Comparison of ENCODE assay signal across 10 cellular contexts in genomic region chr10:71973777-71974488, GRCh38. TPM values are rescaled to one million over a fixed set of nuclear protein-coding genes. Genes with fewer than 3 reads are reported as not detected.
A peak's percentile ranks its signal among the peaks of the same experiment; 100 is the strongest.
DNase-seq lines count a peak whose midpoint lies in the region; ATAC-seq, FAIRE-seq and TF ChIP-seq lines count a peak whose summit lies in the region.
"Had no signal": no experiment of that assay in that cellular context is flagged by ENCODE, and none has a peak within 500 bp of the region (broad histone marks: within the 10 kb centered on the region; RNA-seq: fewer than 3 reads in every experiment).

No MANE protein-coding gene starts in this region.

- H3K4me1 ChIP-seq in Panc1 (ENCODE audit: control insufficient read depth, insufficient read depth, low read length) (peaks cover 96% of the 10 kb centered on the region), keratinocyte (ENCODE audit: control insufficient read depth, extremely low read depth, insufficient read depth, low read length) (peaks cover 90% of the 10 kb centered on the region)

- no peaks in the 10 kb centered on the region; the same call in 1 of the 2 replicates for H3K36me3 ChIP-seq in Panc1 (ENCODE audit: control insufficient read depth, insufficient read depth, low read length)
- peaks cover 3 to 6% of the 10 kb centered on the region in 2 experiments for H3K36me3 ChIP-seq in keratinocyte (ENCODE audit: control insufficient read depth in 2 of 2, extremely low read depth in 1 of 2, insufficient read depth in 2 of 2, low read length in 2 of 2)

- H3K9me3 Mint-ChIP-seq in activated CD8-positive, alpha-beta T cell treated with anti-CD3 and anti-CD28 coated beads for 36 hours = no peaks in the 10 kb centered on the region
- H3K9me3 Mint-ChIP-seq in activated CD8-positive, alpha-beta T cell treated with anti-CD3 and anti-CD28 coated beads, Interleukin-2, amount 10 ng/mL, durations not matched to agents 7 days and 5 days (ENCODE audit: insufficient read depth) = no peaks in the 10 kb centered on the region
- peaks cover 1% of the 10 kb centered on the region for H3K9me3 Mint-ChIP-seq in glutamatergic neuron (ENCODE audit: unreplicated experiment)
- H3K9me3 Mint-ChIP-seq: naive thymus-derived CD8-positive, alpha-beta T cell had no signal

- peak overlapping the region; percentile 63 for H3K27ac Mint-ChIP-seq in activated CD8-positive, alpha-beta T cell treated with anti-CD3 and anti-CD28 coated beads for 36 hours
- no peak overlapping the region for H3K27ac Mint-ChIP-seq in activated CD8-positive, alpha-beta T cell treated with anti-CD3 and anti-CD28 coated beads, Interleukin-2, amount 10 ng/mL, durations not matched to agents 7 days and 5 days
- H3K27ac Mint-ChIP-seq in glutamatergic neuron (ENCODE audit: unreplicated experiment) = no peak overlapping the region

- ATAC-seq in activated CD8-positive, alpha-beta T cell treated with anti-CD3 and anti-CD28 coated beads for 36 hours = peak; percentile 57
- no peak for ATAC-seq in activated CD8-positive, alpha-beta T cell treated with anti-CD3 and anti-CD28 coated beads, Interleukin-2, amount 10 ng/mL, durations not matched to agents 7 days and 5 days
- ATAC-seq in Panc1 = no peak
- ATAC-seq in GM21529 (IDR thresholded peaks at IDR 0.05; ENCODE audit: unreplicated experiment) = no peak
- ATAC-seq: naive thymus-derived CD8-positive, alpha-beta T cell had no signal

- H2AFZ ChIP-seq in keratinocyte (ENCODE audit: control insufficient read depth, low read length) = no peak overlapping the region

- H3K36me3 Mint-ChIP-seq in activated CD8-positive, alpha-beta T cell treated with anti-CD3 and anti-CD28 coated beads for 36 hours (ENCODE audit: low read depth) = no peaks in the 10 kb centered on the region
- H3K36me3 Mint-ChIP-seq in activated CD8-positive, alpha-beta T cell treated with anti-CD3 and anti-CD28 coated beads, Interleukin-2, amount 10 ng/mL, durations not matched to agents 7 days and 5 days (ENCODE audit: low read depth) = no peaks in the 10 kb centered on the region
- no peaks in the 10 kb centered on the region for H3K36me3 Mint-ChIP-seq in glutamatergic neuron (ENCODE audit: unreplicated experiment)
- H3K36me3 Mint-ChIP-seq: naive thymus-derived CD8-positive, alpha-beta T cell had no signal

- BruUV-seq in Panc1 (replicated peaks; lab: Mats Ljungman, UMichigan) = no TSS peak

- no peaks in the 10 kb centered on the region for H3K27me3 Mint-ChIP-seq in activated CD8-positive, alpha-beta T cell treated with anti-CD3 and anti-CD28 coated beads for 36 hours
- no peaks in the 10 kb centered on the region for H3K27me3 Mint-ChIP-seq in activated CD8-positive, alpha-beta T cell treated with anti-CD3 and anti-CD28 coated beads, Interleukin-2, amount 10 ng/mL, durations not matched to agents 7 days and 5 days (ENCODE audit: low read depth)
- peaks cover 8% of the 10 kb centered on the region for H3K27me3 Mint-ChIP-seq in glutamatergic neuron (ENCODE audit: unreplicated experiment)

- intact Hi-C loops in activated CD8-positive, alpha-beta T cell treated with anti-CD3 and anti-CD28 coated beads for 36 hours (cut with micrococcal nuclease) = no loop called here
- intact Hi-C loops in Panc1 (cut with micrococcal nuclease; ENCODE audit: unreplicated experiment) = loop anchor here (5.0 kb wide), 2 partner anchors 57 to 77 kb away; no protein-coding TSS in a partner anchor

- H4K20me1 ChIP-seq in keratinocyte (ENCODE audit: control insufficient read depth, extremely low read depth, insufficient read depth, low read length) = peaks cover 5% of the 10 kb centered on the region

- POLR2A ChIA-PET in activated CD8-positive, alpha-beta T cell treated with anti-CD3 and anti-CD28 coated beads for 36 hours (lab: Charles Lee) = interaction anchor here (1.1 kb wide), 1 partner anchor 39 kb away, joined by 4 read pairs; no protein-coding TSS in a partner anchor
- POLR2A ChIA-PET in activated CD8-positive, alpha-beta T cell treated with anti-CD3 and anti-CD28 coated beads, Interleukin-2, amount 10 ng/mL, durations not matched to agents 7 days and 5 days (lab: Charles Lee) = interaction anchor here (0.6 kb wide), 1 partner anchor 26 kb away, joined by 4 read pairs; no protein-coding TSS in a partner anchor
- POLR2A ChIA-PET in Panc1 (lab: Charles Lee) = no interaction called here

- in situ Hi-C loops in Panc1 (cut with HindIII; ENCODE audit: low pct_unique_long_range_greater_than_20kb, low sequenced_read_pairs) = loop anchor here (25.0 kb wide), 1 partner anchor 338 kb away; no protein-coding TSS in a partner anchor

- H3K9me1 ChIP-seq in keratinocyte (ENCODE audit: control insufficient read depth, extremely low read depth, insufficient read depth, low read length) = peaks cover 11% of the 10 kb centered on the region

- no peak overlapping the region for H3K4me3 Mint-ChIP-seq in activated CD8-positive, alpha-beta T cell treated with anti-CD3 and anti-CD28 coated beads for 36 hours
- no peak overlapping the region for H3K4me3 Mint-ChIP-seq in activated CD8-positive, alpha-beta T cell treated with anti-CD3 and anti-CD28 coated beads, Interleukin-2, amount 10 ng/mL, durations not matched to agents 7 days and 5 days
- no peak overlapping the region for H3K4me3 Mint-ChIP-seq in glutamatergic neuron (ENCODE audit: unreplicated experiment)

- H3K27me3 ChIP-seq in Panc1 (ENCODE audit: control insufficient read depth, insufficient read depth, low read length) = no peaks in the 10 kb centered on the region
- H3K27me3 ChIP-seq in keratinocyte (ENCODE audit: control insufficient read depth, extremely low read depth, insufficient read depth, low read length) = no peaks in the 10 kb centered on the region

- peaks cover 46% of the 10 kb centered on the region for H3K4me1 Mint-ChIP-seq in activated CD8-positive, alpha-beta T cell treated with anti-CD3 and anti-CD28 coated beads for 36 hours (ENCODE audit: low read depth)
- peaks cover 6% of the 10 kb centered on the region for H3K4me1 Mint-ChIP-seq in activated CD8-positive, alpha-beta T cell treated with anti-CD3 and anti-CD28 coated beads, Interleukin-2, amount 10 ng/mL, durations not matched to agents 7 days and 5 days (ENCODE audit: low read depth)
- H3K4me1 Mint-ChIP-seq in glutamatergic neuron (ENCODE audit: low read depth, unreplicated experiment) = peaks cover 10% of the 10 kb centered on the region

- peak overlapping the region; percentile 79 for H3K27ac ChIP-seq in Panc1 (ENCODE audit: low read length)
- H3K27ac ChIP-seq in keratinocyte (ENCODE audit: control insufficient read depth, insufficient read depth, low read length) = peak overlapping the region; percentile 71

- H3K4me3 ChIP-seq in Panc1 (ENCODE audit: low read depth in 2 of 2, low read length in 2 of 2) (no peak overlapping the region), keratinocyte (ENCODE audit: control insufficient read depth in 2 of 3, extremely low read depth in 1 of 3, insufficient read depth in 2 of 3, low read depth in 1 of 3, low read length in 3 of 3) (no peak overlapping the region)

- dilution Hi-C loops in keratinocyte (cut with MboI; ENCODE audit: extremely low pct_ligation_motif_present, low sequenced_read_pairs) = no loop called here

- CTCF ChIA-PET in activated CD8-positive, alpha-beta T cell treated with anti-CD3 and anti-CD28 coated beads for 36 hours (lab: Charles Lee) = interaction anchor here (1.0 to 2.1 kb wide), 5 partner anchors 10 to 77 kb away, joined by 3 to 7 read pairs (median 6); partner anchors contain the start of gene CHST3
- CTCF ChIA-PET in activated CD8-positive, alpha-beta T cell treated with anti-CD3 and anti-CD28 coated beads, Interleukin-2, amount 10 ng/mL, durations not matched to agents 7 days and 5 days (lab: Charles Lee) = interaction anchor here (1.0 to 3.4 kb wide), 4 partner anchors 17 to 77 kb away, joined by 3 to 12 read pairs (median 8); no protein-coding TSS in a partner anchor
- CTCF ChIA-PET in Panc1 (lab: Charles Lee) = interaction anchor here (1.0 kb wide), 1 partner anchor 75 kb away, joined by 4 read pairs; no protein-coding TSS in a partner anchor

- no peak for TF ChIP-seq CTCF in activated CD8-positive, alpha-beta T cell treated with anti-CD3 and anti-CD28 coated beads for 36 hours (IDR thresholded peaks at IDR 0.05)
- TF ChIP-seq CTCF in Panc1 (IDR thresholded peaks at IDR 0.05) (no peak), keratinocyte (optimal IDR thresholded peaks at IDR 0.05 in 1 of 3, IDR thresholded peaks at IDR 0.05 in 1 of 3, conservative IDR thresholded peaks at IDR 0.05 in 1 of 3; ENCODE audit: extremely low read depth in 1 of 3, insufficient read depth in 2 of 3, low read length in 3 of 3) (no peak), glutamatergic neuron (IDR thresholded peaks at IDR 0.05; ENCODE audit: partially characterized antibody, unreplicated experiment) (no peak)

- DNase-seq in activated CD8-positive, alpha-beta T cell treated with anti-CD3 and anti-CD28 coated beads for 36 hours = peak; percentile 33
- no peak for DNase-seq in activated CD8-positive, alpha-beta T cell treated with anti-CD3 and anti-CD28 coated beads, Interleukin-2, amount 10 ng/mL, durations not matched to agents 7 days and 5 days
- DNase-seq in Panc1 (ENCODE audit: low read depth, low spot score) (no peak), keratinocyte (ENCODE audit: low read depth, low spot score) (no peak), superior temporal gyrus (ENCODE audit: extremely low spot score) (peak; percentile 7), glutamatergic neuron (no peak), T-helper 1 cell (no peak)
- DNase-seq: activated CD4-positive, alpha-beta T cell treated with anti-CD3 and anti-CD28 coated beads for 1 hour; naive thymus-derived CD8-positive, alpha-beta T cell had no signal

- peaks cover 72% of the 10 kb centered on the region for H3K79me2 ChIP-seq in keratinocyte (ENCODE audit: control insufficient read depth, insufficient read depth, low read length)

- no peak overlapping the region for H3K9ac ChIP-seq in keratinocyte (ENCODE audit: control insufficient read depth, extremely low read depth, insufficient read depth, low read length)

- peak; percentile 59 for FAIRE-seq in keratinocyte (lab: Jason Lieb, UNC)

- H3K4me2 ChIP-seq in keratinocyte (ENCODE audit: control insufficient read depth, extremely low read depth, insufficient read depth, low read depth, low read length) = peak overlapping the region; percentile 42

- H3K9me3 ChIP-seq in Panc1 (ENCODE audit: control insufficient read depth, insufficient read depth, low read depth, low read length) (no peaks in the 10 kb centered on the region), keratinocyte (ENCODE audit: control insufficient read depth, low read depth, low read length) (no peaks in the 10 kb centered on the region)

RNA-seq across cellular contexts. Expression of gene CHST3, which starts 9.7 kb away (rescaled TPM):
- under 1 TPM; 0.20 to 0.36 TPM for total RNA-seq in activated CD8-positive, alpha-beta T cell treated with anti-CD3 and anti-CD28 coated beads for 36 hours
- not detected for total RNA-seq in activated CD8-positive, alpha-beta T cell treated with anti-CD3 and anti-CD28 coated beads, Interleukin-2, amount 10 ng/mL, durations not matched to agents 7 days and 5 days
- 44.6 TPM for total RNA-seq in Panc1 (2021; ENCODE audit: unreplicated experiment)
- 27.9 TPM for polyA plus RNA-seq in Panc1 (2012; ENCODE audit: insufficient read length)
- 12.0 to 12.4 TPM (median 12.3 TPM) in 3 replicates for polyA plus RNA-seq in keratinocyte
- polyA plus RNA-seq in keratinocyte (2011; ENCODE audit: low read depth) = 3.6 TPM
- polyA plus RNA-seq in keratinocyte (2011; cell fraction: cytosol; rRNA removed) = 7.5 and 7.8 TPM in 2 replicates
- 29.9 and 32.6 TPM in 2 replicates for polyA plus RNA-seq in keratinocyte (2011; cell fraction: nucleus; rRNA removed)
- 5.8 and 14.6 TPM in 2 replicates for polyA plus RNA-seq in keratinocyte (2012; ENCODE audit: low replicate concordance)
- 17.8 to 29.2 TPM (median 23.1 TPM) in 3 replicates for polyA minus RNA-seq in keratinocyte
- polyA minus RNA-seq in keratinocyte (2011; cell fraction: cytosol; rRNA and poly(A)+ RNA removed) = 13.4 TPM
- polyA minus RNA-seq in keratinocyte (2011; cell fraction: nucleus; rRNA and poly(A)+ RNA removed) = 34.8 and 43.4 TPM in 2 replicates
- 0.83 TPM for total RNA-seq in glutamatergic neuron (ENCODE audit: unreplicated experiment)
- total RNA-seq: naive thymus-derived CD8-positive, alpha-beta T cell had no signal
- polyA plus RNA-seq: naive thymus-derived CD8-positive, alpha-beta T cell had no signal

Comparison
In these comparisons a context has a peak if more than half of its experiments do, and no peak if none do; other contexts are left out.
1. DNase-seq: peak in activated CD8-positive, alpha-beta T cell treated with anti-CD3 and anti-CD28 coated beads for 36 hours (single experiment) and superior temporal gyrus (single experiment); none in activated CD8-positive, alpha-beta T cell treated with anti-CD3 and anti-CD28 coated beads, Interleukin-2, amount 10 ng/mL, durations not matched to agents 7 days and 5 days (single experiment), Panc1 (single experiment), keratinocyte (single experiment), glutamatergic neuron (single experiment) and T-helper 1 cell (0 of 5).
2. RNA of gene CHST3, which starts 9.7 kb away (total RNA-seq): 44.6 TPM in Panc1 (single experiment); 0.83 TPM in glutamatergic neuron (single experiment), 0.20 to 0.36 TPM in activated CD8-positive, alpha-beta T cell treated with anti-CD3 and anti-CD28 coated beads for 36 hours and not detected in activated CD8-positive, alpha-beta T cell treated with anti-CD3 and anti-CD28 coated beads, Interleukin-2, amount 10 ng/mL, durations not matched to agents 7 days and 5 days; every median in the first group is over 10 times any median in the second.